Comparison of ENCODE assay signal across 18 cellular contexts in genomic region chr17:2860045-2860444, GRCh38.
"Had no signal": no experiment of that assay in that cellular context is flagged by ENCODE, and none has a peak within 500 bp of the region (broad histone marks: within the 10 kb centered on the region; RNA-seq: fewer than 3 reads in every experiment).

No MANE protein-coding gene starts in this region.

- ATAC-seq: activated CD4-positive, CD25-positive, alpha-beta regulatory T cell treated with anti-CD3 and anti-CD28 coated beads, Interleukin-2, amount 50 U/mL, for 24 hours; activated naive CD4-positive, alpha-beta T cell treated with anti-CD3 and anti-CD28 coated beads, Interleukin-2, amount 50 U/mL, for 72 hours; left lung; stimulated activated naive CD8-positive, alpha-beta T cell treated with anti-CD3 and anti-CD28 coated beads, Interleukin-15, Interleukin-2, amounts not matched to agents 100 U/mL and 50 U/mL, for 24 hours; T-cell had no signal

- H3K4me3 Mint-ChIP-seq: T-cell had no signal

- DNase-seq: activated CD4-positive, alpha-beta T cell treated with anti-CD3 and anti-CD28 coated beads, Interleukin-2, amount 50 U/mL, for 4 hours; activated gamma-delta T cell; adrenal gland; erythroblast; head of caudate nucleus; left lung; midbrain; stimulated activated CD4-positive, alpha-beta T cell treated with anti-CD3 and anti-CD28 coated beads, Interleukin-2, amount 100 ng/mL, for 24 hours; stimulated activated naive CD8-positive, alpha-beta T cell treated with anti-CD3 and anti-CD28 coated beads, Interleukin-15, Interleukin-2, amounts not matched to agents 100 U/mL and 50 U/mL, for 24 hours; substantia nigra; T-cell; T1000; uterus had no signal

- H3K27ac Mint-ChIP-seq: activated naive CD4-positive, alpha-beta T cell treated with anti-CD3 and anti-CD28 coated beads, Interleukin-2, amount 50 U/mL, for 72 hours; T-cell had no signal

- H3K4me3 ChIP-seq: adrenal gland, left lung, prostate gland, right atrium auricular region, tibial nerve, uterus had no signal

- H3K27ac ChIP-seq: adrenal gland, left lung, prostate gland, right atrium auricular region, tibial nerve, uterus had no signal

- H3K36me3 Mint-ChIP-seq: activated naive CD4-positive, alpha-beta T cell treated with anti-CD3 and anti-CD28 coated beads, Interleukin-2, amount 50 U/mL, for 72 hours had no signal

- H3K9me3 Mint-ChIP-seq: activated naive CD4-positive, alpha-beta T cell treated with anti-CD3 and anti-CD28 coated beads, Interleukin-2, amount 50 U/mL, for 72 hours; T-cell had no signal

- H3K4me1 ChIP-seq: adrenal gland, prostate gland had no signal

- H3K36me3 ChIP-seq: adrenal gland, left lung, prostate gland, right atrium auricular region, tibial nerve, uterus had no signal

- H3K9me3 ChIP-seq: adrenal gland, left lung, prostate gland, right atrium auricular region, tibial nerve, uterus had no signal

- H3K27me3 ChIP-seq: right atrium auricular region, uterus had no signal
